1 cellular context compared by ENCODE assay signal in the genomic region with DNA sequence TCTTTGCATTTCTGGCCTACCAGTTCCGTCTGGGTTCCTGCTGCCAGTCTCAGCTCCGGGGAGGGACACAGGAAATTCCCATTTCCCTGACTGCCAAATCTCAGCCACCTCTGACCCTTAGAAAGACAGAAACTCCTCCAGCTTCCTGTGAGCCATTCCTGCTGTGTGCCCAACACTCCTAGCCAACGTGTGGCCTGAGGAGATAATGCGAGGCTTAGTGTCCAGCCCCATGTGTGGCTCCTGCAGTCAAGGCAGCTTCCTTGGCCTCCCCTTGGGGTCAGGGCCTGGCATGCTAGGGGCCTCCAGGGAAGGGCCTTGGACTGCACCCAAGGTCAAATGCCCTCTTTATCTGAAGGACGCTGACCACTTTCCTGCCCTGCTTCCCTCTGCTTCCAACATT.
TF ChIP-seq lines count a peak whose summit lies in the region.

No MANE protein-coding gene starts in this region.

TF ChIP-seq in GM23338, 12 proteins besides CTCF, POLR2A, EP300 and RAD21 (continued from another document):
- TF ChIP-seq, protein P1, sequence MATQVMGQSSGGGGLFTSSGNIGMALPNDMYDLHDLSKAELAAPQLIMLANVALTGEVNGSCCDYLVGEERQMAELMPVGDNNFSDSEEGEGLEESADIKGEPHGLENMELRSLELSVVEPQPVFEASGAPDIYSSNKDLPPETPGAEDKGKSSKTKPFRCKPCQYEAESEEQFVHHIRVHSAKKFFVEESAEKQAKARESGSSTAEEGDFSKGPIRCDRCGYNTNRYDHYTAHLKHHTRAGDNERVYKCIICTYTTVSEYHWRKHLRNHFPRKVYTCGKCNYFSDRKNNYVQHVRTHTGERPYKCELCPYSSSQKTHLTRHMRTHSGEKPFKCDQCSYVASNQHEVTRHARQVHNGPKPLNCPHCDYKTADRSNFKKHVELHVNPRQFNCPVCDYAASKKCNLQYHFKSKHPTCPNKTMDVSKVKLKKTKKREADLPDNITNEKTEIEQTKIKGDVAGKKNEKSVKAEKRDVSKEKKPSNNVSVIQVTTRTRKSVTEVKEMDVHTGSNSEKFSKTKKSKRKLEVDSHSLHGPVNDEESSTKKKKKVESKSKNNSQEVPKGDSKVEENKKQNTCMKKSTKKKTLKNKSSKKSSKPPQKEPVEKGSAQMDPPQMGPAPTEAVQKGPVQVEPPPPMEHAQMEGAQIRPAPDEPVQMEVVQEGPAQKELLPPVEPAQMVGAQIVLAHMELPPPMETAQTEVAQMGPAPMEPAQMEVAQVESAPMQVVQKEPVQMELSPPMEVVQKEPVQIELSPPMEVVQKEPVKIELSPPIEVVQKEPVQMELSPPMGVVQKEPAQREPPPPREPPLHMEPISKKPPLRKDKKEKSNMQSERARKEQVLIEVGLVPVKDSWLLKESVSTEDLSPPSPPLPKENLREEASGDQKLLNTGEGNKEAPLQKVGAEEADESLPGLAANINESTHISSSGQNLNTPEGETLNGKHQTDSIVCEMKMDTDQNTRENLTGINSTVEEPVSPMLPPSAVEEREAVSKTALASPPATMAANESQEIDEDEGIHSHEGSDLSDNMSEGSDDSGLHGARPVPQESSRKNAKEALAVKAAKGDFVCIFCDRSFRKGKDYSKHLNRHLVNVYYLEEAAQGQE (IDR thresholded peaks at IDR 0.05; ENCODE audit: unreplicated experiment): no peak
- TF ChIP-seq, protein P2, sequence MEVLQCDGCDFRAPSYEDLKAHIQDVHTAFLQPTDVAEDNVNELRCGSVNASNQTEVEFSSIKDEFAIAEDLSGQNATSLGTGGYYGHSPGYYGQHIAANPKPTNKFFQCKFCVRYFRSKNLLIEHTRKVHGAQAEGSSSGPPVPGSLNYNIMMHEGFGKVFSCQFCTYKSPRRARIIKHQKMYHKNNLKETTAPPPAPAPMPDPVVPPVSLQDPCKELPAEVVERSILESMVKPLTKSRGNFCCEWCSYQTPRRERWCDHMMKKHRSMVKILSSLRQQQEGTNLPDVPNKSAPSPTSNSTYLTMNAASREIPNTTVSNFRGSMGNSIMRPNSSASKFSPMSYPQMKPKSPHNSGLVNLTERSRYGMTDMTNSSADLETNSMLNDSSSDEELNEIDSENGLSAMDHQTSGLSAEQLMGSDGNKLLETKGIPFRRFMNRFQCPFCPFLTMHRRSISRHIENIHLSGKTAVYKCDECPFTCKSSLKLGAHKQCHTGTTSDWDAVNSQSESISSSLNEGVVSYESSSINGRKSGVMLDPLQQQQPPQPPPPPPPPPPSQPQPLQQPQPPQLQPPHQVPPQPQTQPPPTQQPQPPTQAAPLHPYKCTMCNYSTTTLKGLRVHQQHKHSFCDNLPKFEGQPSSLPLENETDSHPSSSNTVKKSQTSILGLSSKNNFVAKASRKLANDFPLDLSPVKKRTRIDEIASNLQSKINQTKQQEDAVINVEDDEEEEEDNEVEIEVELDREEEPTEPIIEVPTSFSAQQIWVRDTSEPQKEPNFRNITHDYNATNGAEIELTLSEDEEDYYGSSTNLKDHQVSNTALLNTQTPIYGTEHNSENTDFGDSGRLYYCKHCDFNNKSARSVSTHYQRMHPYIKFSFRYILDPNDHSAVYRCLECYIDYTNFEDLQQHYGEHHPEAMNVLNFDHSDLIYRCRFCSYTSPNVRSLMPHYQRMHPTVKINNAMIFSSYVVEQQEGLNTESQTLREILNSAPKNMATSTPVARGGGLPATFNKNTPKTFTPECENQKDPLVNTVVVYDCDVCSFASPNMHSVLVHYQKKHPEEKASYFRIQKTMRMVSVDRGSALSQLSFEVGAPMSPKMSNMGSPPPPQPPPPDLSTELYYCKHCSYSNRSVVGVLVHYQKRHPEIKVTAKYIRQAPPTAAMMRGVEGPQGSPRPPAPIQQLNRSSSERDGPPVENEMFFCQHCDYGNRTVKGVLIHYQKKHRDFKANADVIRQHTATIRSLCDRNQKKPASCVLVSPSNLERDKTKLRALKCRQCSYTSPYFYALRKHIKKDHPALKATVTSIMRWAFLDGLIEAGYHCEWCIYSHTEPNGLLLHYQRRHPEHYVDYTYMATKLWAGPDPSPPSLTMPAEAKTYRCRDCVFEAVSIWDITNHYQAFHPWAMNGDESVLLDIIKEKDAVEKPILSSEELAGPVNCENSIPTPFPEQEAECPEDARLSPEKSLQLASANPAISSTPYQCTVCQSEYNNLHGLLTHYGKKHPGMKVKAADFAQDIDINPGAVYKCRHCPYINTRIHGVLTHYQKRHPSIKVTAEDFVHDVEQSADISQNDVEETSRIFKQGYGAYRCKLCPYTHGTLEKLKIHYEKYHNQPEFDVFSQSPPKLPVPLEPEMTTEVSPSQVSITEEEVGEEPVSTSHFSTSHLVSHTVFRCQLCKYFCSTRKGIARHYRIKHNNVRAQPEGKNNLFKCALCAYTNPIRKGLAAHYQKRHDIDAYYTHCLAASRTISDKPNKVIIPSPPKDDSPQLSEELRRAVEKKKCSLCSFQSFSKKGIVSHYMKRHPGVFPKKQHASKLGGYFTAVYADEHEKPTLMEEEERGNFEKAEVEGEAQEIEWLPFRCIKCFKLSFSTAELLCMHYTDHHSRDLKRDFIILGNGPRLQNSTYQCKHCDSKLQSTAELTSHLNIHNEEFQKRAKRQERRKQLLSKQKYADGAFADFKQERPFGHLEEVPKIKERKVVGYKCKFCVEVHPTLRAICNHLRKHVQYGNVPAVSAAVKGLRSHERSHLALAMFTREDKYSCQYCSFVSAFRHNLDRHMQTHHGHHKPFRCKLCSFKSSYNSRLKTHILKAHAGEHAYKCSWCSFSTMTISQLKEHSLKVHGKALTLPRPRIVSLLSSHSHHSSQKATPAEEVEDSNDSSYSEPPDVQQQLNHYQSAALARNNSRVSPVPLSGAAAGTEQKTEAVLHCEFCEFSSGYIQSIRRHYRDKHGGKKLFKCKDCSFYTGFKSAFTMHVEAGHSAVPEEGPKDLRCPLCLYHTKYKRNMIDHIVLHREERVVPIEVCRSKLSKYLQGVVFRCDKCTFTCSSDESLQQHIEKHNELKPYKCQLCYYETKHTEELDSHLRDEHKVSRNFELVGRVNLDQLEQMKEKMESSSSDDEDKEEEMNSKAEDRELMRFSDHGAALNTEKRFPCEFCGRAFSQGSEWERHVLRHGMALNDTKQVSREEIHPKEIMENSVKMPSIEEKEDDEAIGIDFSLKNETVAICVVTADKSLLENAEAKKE (CRISPR knock-in tag; IDR thresholded peaks at IDR 0.05): no peak
- TF ChIP-seq NANOG (IDR thresholded peaks at IDR 0.05; ENCODE audit: borderline replicate concordance): no peak
- no peak for TF ChIP-seq EZH2phosphoT487 (IDR thresholded peaks at IDR 0.05; ENCODE audit: unreplicated experiment)
